ENCODE assay signal across 9 cellular contexts in the genomic region with DNA sequence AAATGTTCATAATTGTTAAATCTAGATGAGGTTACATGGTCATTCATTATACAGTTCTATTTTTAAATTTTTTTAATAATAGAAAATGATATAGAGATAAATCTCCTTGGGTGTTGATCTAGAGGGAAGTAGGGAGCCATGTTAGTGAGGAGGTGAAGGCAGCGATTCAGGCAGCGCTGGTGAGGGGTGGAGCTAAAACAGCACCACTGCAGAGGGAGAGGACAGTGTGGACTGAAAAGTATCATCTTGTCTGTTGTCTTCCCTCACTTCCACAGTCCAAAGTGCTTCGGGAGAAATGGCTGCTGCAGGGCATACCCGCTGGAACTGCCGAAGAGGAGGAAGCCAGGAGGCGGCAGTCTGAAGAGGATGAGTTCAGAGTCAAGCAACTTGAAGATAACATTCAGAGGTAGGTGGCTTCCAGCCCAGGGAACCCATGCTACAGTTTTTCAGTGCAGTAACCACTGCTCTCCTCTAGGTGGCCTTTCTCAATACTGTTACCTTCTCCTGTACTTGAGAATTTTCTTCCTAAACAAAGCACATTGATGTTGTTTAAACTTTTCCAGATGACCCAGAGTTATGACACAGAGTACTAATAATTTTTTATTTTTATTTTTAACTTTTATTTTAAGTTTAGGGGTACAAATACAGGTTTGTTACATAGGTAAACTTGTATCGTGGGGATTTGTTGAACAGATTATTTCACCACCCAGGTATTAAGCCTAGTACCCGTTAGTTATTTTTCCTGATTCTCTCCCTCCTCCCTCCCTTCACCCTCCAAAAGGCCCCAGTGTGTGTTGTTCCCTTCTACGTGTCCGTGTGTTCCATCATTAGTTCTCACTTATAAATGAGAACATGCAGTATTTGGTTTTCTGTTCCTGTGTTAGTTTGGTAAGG.
DNase-seq lines count a peak whose midpoint lies in the region; ATAC-seq, FAIRE-seq and TF ChIP-seq lines count a peak whose summit lies in the region.
"Had no signal": no experiment of that assay in that cellular context is flagged by ENCODE, and none has a peak within 500 bp of the region (broad histone marks: within the 10 kb centered on the region; RNA-seq: fewer than 3 reads in every experiment).

No MANE protein-coding gene starts in this region.

- ATAC-seq in HG02981 (IDR thresholded peaks at IDR 0.05; ENCODE audit: unreplicated experiment) (peak; percentile 68), pancreas (peak in 1 of 4 donors; percentile 42)

- H3K9me3 ChIP-seq in pancreas = no peaks in the 10 kb centered on the region

- DNase-seq in RWPE1 (ENCODE audit: low spot score) (peak; percentile 65), dermis blood vessel endothelial cell (peak; percentile 65), pancreas (no peak), posterior vena cava (ENCODE audit: low spot score) (no peak), NCI-H2107 treated with DMSO at 0.1 percent for 48 hours (lab: John Stamatoyannopoulos, UW; ENCODE audit: unreplicated experiment) (no peak)

- POLR2A ChIA-PET in RWPE1 (lab: Yijun Ruan, JAX; ENCODE audit: low non-redundant PET) = no interaction called here

- H3K27ac ChIP-seq in 22Rv1 = no peak overlapping the region
- no peak overlapping the region for H3K27ac ChIP-seq in RWPE1
- H3K27ac ChIP-seq in pancreas = no peak overlapping the region
- H3K27ac ChIP-seq: epithelial cell of prostate had no signal

- CTCF ChIA-PET in RWPE1 (lab: Yijun Ruan, JAX) = interaction anchor here (0.7 to 1.1 kb wide), 3 partner anchors 9 to 1232 kb away, joined by 3 to 5 read pairs (median 4); no protein-coding TSS in a partner anchor

- H3K4me3 ChIP-seq in pancreas = no peak overlapping the region

- no peak for FAIRE-seq in pancreas (lab: Jason Lieb, UNC)

- intact Hi-C loops in pancreas (cut with DNase I) = no loop called here
- intact Hi-C loops in posterior vena cava (cut with DNase I) = no loop called here

- TF ChIP-seq CTCF in 22Rv1 (IDR thresholded peaks at IDR 0.05) (peak; percentile 75), GM12872 (IDR thresholded peaks at IDR 0.05; ENCODE audit: insufficient read depth, low read depth, low read length) (peak; percentile 86), RWPE1 (conservative IDR thresholded peaks at IDR 0.05; ENCODE audit: low read depth) (peak; percentile 66), pancreas (IDR thresholded peaks at IDR 0.05) (peak in 3 of 4 donors; percentile 32 to 45 (median 35))

- H3K27me3 ChIP-seq in pancreas = no peaks in the 10 kb centered on the region

- no peaks in the 10 kb centered on the region for H3K4me1 ChIP-seq in pancreas

- no peaks in the 10 kb centered on the region for H3K36me3 ChIP-seq in pancreas

- WGBS in pancreas, 2 donors = 62 to 73% methylated on average over 10 of the region's 10 CpGs

Comparison
In these comparisons a context has a peak if more than half of its experiments do, and no peak if none do; other contexts are left out.
1. CTCF ChIP-seq: peak in every context shown above with its lines; median percentile 86 in GM12872; 75 in 22Rv1; 66 in RWPE1; 35 in pancreas.
2. DNase-seq: peak in RWPE1 (single experiment) and dermis blood vessel endothelial cell (single experiment); none in pancreas (0 of 6), posterior vena cava (single experiment) and NCI-H2107 treated with DMSO at 0.1 percent for 48 hours (single experiment).